In genomic region chr3:37864904-37865303, GRCh38 we compare ENCODE assay signal across 13 cellular contexts. TPM values are rescaled to one million over a fixed set of nuclear protein-coding genes. Genes with fewer than 3 reads are reported as not detected.
DNase-seq lines count a peak whose midpoint lies in the region; TF ChIP-seq lines count a peak whose summit lies in the region.
"Had no signal": no experiment of that assay in that cellular context is flagged by ENCODE, and none has a peak within 500 bp of the region (broad histone marks: within the 10 kb centered on the region; RNA-seq: fewer than 3 reads in every experiment).

No MANE protein-coding gene starts in this region.

- H3K4me1 Mint-ChIP-seq in activated CD4-positive, alpha-beta T cell treated with anti-CD3 and anti-CD28 coated beads, Interleukin-2, amount 10 ng/mL, durations not matched to agents 7 days and 5 days: peaks cover 18% of the 10 kb centered on the region
- H3K4me1 Mint-ChIP-seq in neural crest cell: peaks cover 35% of the 10 kb centered on the region

- no peak overlapping the region for H3K4me3 Mint-ChIP-seq in activated CD4-positive, alpha-beta T cell treated with anti-CD3 and anti-CD28 coated beads, Interleukin-2, amount 10 ng/mL, durations not matched to agents 7 days and 5 days
- peak overlapping the region; percentile 24 for H3K4me3 Mint-ChIP-seq in neural crest cell
- H3K4me3 Mint-ChIP-seq: activated naive CD8-positive, alpha-beta T cell; immature natural killer cell had no signal

- in situ Hi-C loops in GM13977 (cut with MboI; ENCODE audit: low pct_unique_long_range_greater_than_20kb, low sequenced_read_pairs, unreplicated experiment): no loop called here

- DNase-seq in activated CD4-positive, alpha-beta T cell treated with anti-CD3 and anti-CD28 coated beads, Interleukin-2, amount 10 ng/mL, durations not matched to agents 7 days and 5 days: peak; percentile 33
- no peak for DNase-seq in activated CD4-positive, alpha-beta T cell treated with anti-CD3 and anti-CD28 coated beads, Interleukin-2, amount 50 U/mL, for 48 hours
- DNase-seq in GM13977 (ENCODE audit: low spot score) (peak; percentile 39), SW480 (ENCODE audit: low spot score) (peak; percentile 50), neural crest cell (ENCODE audit: low read depth, low spot score) (no peak), NCI-H446 treated with DMSO at 0.1 percent for 48 hours (lab: John Stamatoyannopoulos, UW) (no peak), epidermal melanocyte (ENCODE audit: insufficient read length, low spot score) (no peak), HUDEP-2 (lab: John Stamatoyannopoulos, UW; ENCODE audit: unreplicated experiment in 76 of 76) (no peak)
- DNase-seq: immature natural killer cell, NCI-H187, NCI-H526, stomach had no signal

- no peaks in the 10 kb centered on the region for H3K36me3 Mint-ChIP-seq in activated CD4-positive, alpha-beta T cell treated with anti-CD3 and anti-CD28 coated beads, Interleukin-2, amount 10 ng/mL, durations not matched to agents 7 days and 5 days (ENCODE audit: low read depth)
- H3K36me3 Mint-ChIP-seq in neural crest cell (ENCODE audit: low read depth): peaks cover 10% of the 10 kb centered on the region
- H3K36me3 Mint-ChIP-seq: activated naive CD8-positive, alpha-beta T cell; immature natural killer cell had no signal

- POLR2A ChIA-PET in activated CD4-positive, alpha-beta T cell treated with anti-CD3 and anti-CD28 coated beads, Interleukin-2, amount 10 ng/mL, durations not matched to agents 7 days and 5 days (lab: Charles Lee): no interaction called here

- H3K27me3 Mint-ChIP-seq in activated CD4-positive, alpha-beta T cell treated with anti-CD3 and anti-CD28 coated beads, Interleukin-2, amount 10 ng/mL, durations not matched to agents 7 days and 5 days: peaks cover 40% of the 10 kb centered on the region
- H3K27me3 Mint-ChIP-seq in neural crest cell (ENCODE audit: low read depth): no peaks in the 10 kb centered on the region
- H3K27me3 Mint-ChIP-seq: activated naive CD8-positive, alpha-beta T cell had no signal

- no peak overlapping the region for H3K27ac Mint-ChIP-seq in activated CD4-positive, alpha-beta T cell treated with anti-CD3 and anti-CD28 coated beads, Interleukin-2, amount 10 ng/mL, durations not matched to agents 7 days and 5 days
- no peak overlapping the region for H3K27ac Mint-ChIP-seq in neural crest cell (ENCODE audit: unreplicated experiment)
- H3K27ac Mint-ChIP-seq: activated naive CD8-positive, alpha-beta T cell; immature natural killer cell had no signal

- no peaks in the 10 kb centered on the region for H3K9me3 Mint-ChIP-seq in activated CD4-positive, alpha-beta T cell treated with anti-CD3 and anti-CD28 coated beads, Interleukin-2, amount 10 ng/mL, durations not matched to agents 7 days and 5 days
- peaks cover 9% of the 10 kb centered on the region for H3K9me3 Mint-ChIP-seq in neural crest cell
- H3K9me3 Mint-ChIP-seq: immature natural killer cell had no signal

- TF ChIP-seq CTCF in GM13977 (IDR thresholded peaks at IDR 0.05; ENCODE audit: extremely low read depth, insufficient read depth, missing control alignments) (peak; percentile 21), neural crest cell (conservative IDR thresholded peaks at IDR 0.05) (no peak)

- CTCF ChIA-PET in activated CD4-positive, alpha-beta T cell treated with anti-CD3 and anti-CD28 coated beads, Interleukin-2, amount 10 ng/mL, durations not matched to agents 7 days and 5 days (lab: Charles Lee): interaction anchor here (0.8 to 1.0 kb wide), 2 partner anchors 9 to 132 kb away, joined by 3 read pairs; no protein-coding TSS in a partner anchor

RNA-seq across cellular contexts. Expression of gene CTDSPL, which starts 3.2 kb away (rescaled TPM):
- 1 to 10 TPM; 4.6 to 4.7 TPM for total RNA-seq in activated CD4-positive, alpha-beta T cell treated with anti-CD3 and anti-CD28 coated beads, Interleukin-2, amount 10 ng/mL, durations not matched to agents 7 days and 5 days
- total RNA-seq in neural crest cell: 36.8 and 42.2 TPM in 2 replicates

Comparison
In these comparisons a context has a peak if more than half of its experiments do, and no peak if none do; other contexts are left out.
1. DNase-seq: peak in activated CD4-positive, alpha-beta T cell treated with anti-CD3 and anti-CD28 coated beads, Interleukin-2, amount 10 ng/mL, durations not matched to agents 7 days and 5 days (single experiment), GM13977 (single experiment) and SW480 (single experiment); none in activated CD4-positive, alpha-beta T cell treated with anti-CD3 and anti-CD28 coated beads, Interleukin-2, amount 50 U/mL, for 48 hours (0 of 2), neural crest cell (single experiment), NCI-H446 treated with DMSO at 0.1 percent for 48 hours (single experiment), epidermal melanocyte (single experiment) and HUDEP-2 (0 of 76).